ENCODE assay signal across 2 cellular contexts in genomic region chr2:101616411-101616810, GRCh38.
TF ChIP-seq lines count a peak whose summit lies in the region.

No MANE protein-coding gene starts in this region.

TF ChIP-seq in SK-N-SH, 30 proteins besides CTCF, POLR2A, EP300 and RAD21 (continued from another document):
- TF ChIP-seq SIN3A (IDR thresholded peaks at IDR 0.05; ENCODE audit: borderline replicate concordance, low read depth, low read length): no peak

TF ChIP-seq in SK-N-SH treated with all-trans-retinoic acid at 6 μM for 48 hours, 23 proteins besides CTCF, POLR2A, EP300 and RAD21 (continued from another document):
- TF ChIP-seq, protein P1, sequence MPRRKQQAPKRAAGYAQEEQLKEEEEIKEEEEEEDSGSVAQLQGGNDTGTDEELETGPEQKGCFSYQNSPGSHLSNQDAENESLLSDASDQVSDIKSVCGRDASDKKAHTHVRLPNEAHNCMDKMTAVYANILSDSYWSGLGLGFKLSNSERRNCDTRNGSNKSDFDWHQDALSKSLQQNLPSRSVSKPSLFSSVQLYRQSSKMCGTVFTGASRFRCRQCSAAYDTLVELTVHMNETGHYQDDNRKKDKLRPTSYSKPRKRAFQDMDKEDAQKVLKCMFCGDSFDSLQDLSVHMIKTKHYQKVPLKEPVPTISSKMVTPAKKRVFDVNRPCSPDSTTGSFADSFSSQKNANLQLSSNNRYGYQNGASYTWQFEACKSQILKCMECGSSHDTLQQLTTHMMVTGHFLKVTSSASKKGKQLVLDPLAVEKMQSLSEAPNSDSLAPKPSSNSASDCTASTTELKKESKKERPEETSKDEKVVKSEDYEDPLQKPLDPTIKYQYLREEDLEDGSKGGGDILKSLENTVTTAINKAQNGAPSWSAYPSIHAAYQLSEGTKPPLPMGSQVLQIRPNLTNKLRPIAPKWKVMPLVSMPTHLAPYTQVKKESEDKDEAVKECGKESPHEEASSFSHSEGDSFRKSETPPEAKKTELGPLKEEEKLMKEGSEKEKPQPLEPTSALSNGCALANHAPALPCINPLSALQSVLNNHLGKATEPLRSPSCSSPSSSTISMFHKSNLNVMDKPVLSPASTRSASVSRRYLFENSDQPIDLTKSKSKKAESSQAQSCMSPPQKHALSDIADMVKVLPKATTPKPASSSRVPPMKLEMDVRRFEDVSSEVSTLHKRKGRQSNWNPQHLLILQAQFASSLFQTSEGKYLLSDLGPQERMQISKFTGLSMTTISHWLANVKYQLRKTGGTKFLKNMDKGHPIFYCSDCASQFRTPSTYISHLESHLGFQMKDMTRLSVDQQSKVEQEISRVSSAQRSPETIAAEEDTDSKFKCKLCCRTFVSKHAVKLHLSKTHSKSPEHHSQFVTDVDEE (CRISPR knock-in tag; IDR thresholded peaks at IDR 0.05): no peak
- TF ChIP-seq ZFP3 (CRISPR knock-in tag; IDR thresholded peaks at IDR 0.05): no peak
- no peak for TF ChIP-seq ZC3H10 (CRISPR knock-in tag; IDR thresholded peaks at IDR 0.05)
